In genomic region chr1:200373811-200374231, GRCh38 we compare ENCODE assay signal across 14 cellular contexts. TPM values are rescaled to one million over a fixed set of nuclear protein-coding genes. Genes with fewer than 3 reads are reported as not detected.
DNase-seq lines count a peak whose midpoint lies in the region; ATAC-seq and TF ChIP-seq lines count a peak whose summit lies in the region.
"Had no signal": no experiment of that assay in that cellular context is flagged by ENCODE, and none has a peak within 500 bp of the region (broad histone marks: within the 10 kb centered on the region; RNA-seq: fewer than 3 reads in every experiment).

No MANE protein-coding gene starts in this region.

- peaks cover 16% of the 10 kb centered on the region for H3K4me1 Mint-ChIP-seq in nephron

- ATAC-seq in HG03097 (IDR thresholded peaks at IDR 0.05; ENCODE audit: low FRiP score, unreplicated experiment) (no peak), SK-N-SH treated with all-trans-retinoic acid at 6 μM for 48 hours (no peak)
- ATAC-seq: activated T-cell treated with anti-CD3 and anti-CD28 coated beads, Interleukin-2, amount 50 U/mL, for 72 hours; upper lobe of right lung had no signal

- no peaks in the 10 kb centered on the region for H3K36me3 Mint-ChIP-seq in nephron (ENCODE audit: low read depth)

- peak overlapping the region; percentile 3 to 19 (median 9) for H3K27ac Mint-ChIP-seq in nephron
- H3K27ac Mint-ChIP-seq: activated T-cell treated with anti-CD3 and anti-CD28 coated beads, Interleukin-2, amount 50 U/mL, for 72 hours had no signal

- intact Hi-C loops in prostate gland (cut with DNase I): no loop called here

- TF ChIP-seq CTCF in epithelial cell of esophagus (IDR thresholded peaks at IDR 0.05; ENCODE audit: insufficient read depth, low read depth, low read length, missing control alignments) (no peak), nephron (IDR thresholded peaks at IDR 0.05; ENCODE audit: unreplicated experiment in 3 of 3) (no peak), prostate gland (IDR thresholded peaks at IDR 0.05) (no peak)

- H3K9ac ChIP-seq in HUES6 (ENCODE audit: low read length): peak overlapping the region; percentile 77

- no peak overlapping the region for H3K4me3 Mint-ChIP-seq in nephron
- H3K4me3 Mint-ChIP-seq: activated T-cell treated with anti-CD3 and anti-CD28 coated beads, Interleukin-2, amount 50 U/mL, for 72 hours had no signal

- peaks cover 69% of the 10 kb centered on the region for H3K4me1 ChIP-seq in HUES6 (ENCODE audit: control insufficient read depth, insufficient read depth, low read length)
- H3K4me1 ChIP-seq in prostate gland (replicated peaks): no peaks in the 10 kb centered on the region

- no peaks in the 10 kb centered on the region for H3K27me3 ChIP-seq in HUES6 (ENCODE audit: control insufficient read depth, insufficient read depth, low read length)
- H3K27me3 ChIP-seq in prostate gland (replicated peaks; ENCODE audit: insufficient read depth): no peaks in the 10 kb centered on the region
- H3K27me3 ChIP-seq: upper lobe of right lung had no signal

- TF ChIP-seq POLR2A in prostate gland (IDR thresholded peaks at IDR 0.05): no peak

- peaks cover 12% of the 10 kb centered on the region for H3K27me3 Mint-ChIP-seq in nephron (ENCODE audit: low read depth)

- H3K9me3 ChIP-seq in HUES6 (ENCODE audit: control insufficient read depth, insufficient read depth, low read depth, low read length) (no peaks in the 10 kb centered on the region), prostate gland (no peaks in the 10 kb centered on the region)
- H3K9me3 ChIP-seq: upper lobe of right lung had no signal

- H3K27ac ChIP-seq in HUES6 (ENCODE audit: low read depth, low read length): peak overlapping the region; percentile 91
- H3K27ac ChIP-seq in prostate gland: no peak overlapping the region
- H3K27ac ChIP-seq: upper lobe of right lung had no signal

- H3K4me3 ChIP-seq in HUES6 (ENCODE audit: low read depth, low read length) (peak overlapping the region; percentile 65), epithelial cell of esophagus (ENCODE audit: low read length) (no peak overlapping the region), prostate gland (no peak overlapping the region)
- H3K4me3 ChIP-seq: skin epidermis, upper lobe of right lung had no signal

- WGBS in prostate gland: 38% methylated on average over 5 of the region's 5 CpGs

- H3K9me3 Mint-ChIP-seq in nephron: no peaks in the 10 kb centered on the region

- peak; percentile 88 for DNase-seq in COLO829 (ENCODE audit: low spot score)
- peak; percentile 35 for DNase-seq in epithelial cell of esophagus (ENCODE audit: low read depth)
- DNase-seq in prostate gland (ENCODE audit: low spot score): no peak
- DNase-seq in ecto neural progenitor cell (ENCODE audit: low spot score): no peak
- DNase-seq: activated T-cell treated with anti-CD3 and anti-CD28 coated beads, Interleukin-2, amount 50 U/mL, for 72 hours; DMS153; KG1; NCI-H1930; upper lobe of right lung had no signal

- H3K36me3 ChIP-seq in HUES6 (ENCODE audit: control insufficient read depth, insufficient read depth, low read length) (peaks cover 5% of the 10 kb centered on the region; the same call in 1 of the 2 replicates), prostate gland (no peaks in the 10 kb centered on the region)
- H3K36me3 ChIP-seq: upper lobe of right lung had no signal

TF ChIP-seq in SK-N-SH treated with all-trans-retinoic acid at 6 μM for 48 hours, 23 proteins besides CTCF, POLR2A, EP300 and RAD21:
- TF ChIP-seq ARNTL (CRISPR knock-in tag; IDR thresholded peaks at IDR 0.05; ENCODE audit: borderline replicate concordance, low read depth) (no peak), TCF4 (CRISPR knock-in tag; IDR thresholded peaks at IDR 0.05; ENCODE audit: borderline replicate concordance) (no peak), ZFP3 (CRISPR knock-in tag; IDR thresholded peaks at IDR 0.05) (no peak), CSDC2 (CRISPR knock-in tag; IDR thresholded peaks at IDR 0.05) (no peak), POU6F1 (CRISPR knock-in tag; IDR thresholded peaks at IDR 0.05; ENCODE audit: borderline replicate concordance, low read depth) (no peak), RARB (CRISPR knock-in tag; IDR thresholded peaks at IDR 0.05) (no peak), ZC3H10 (CRISPR knock-in tag; IDR thresholded peaks at IDR 0.05) (no peak), CREB5 (CRISPR knock-in tag; IDR thresholded peaks at IDR 0.05; ENCODE audit: low read depth) (no peak), SNAI2 (CRISPR knock-in tag; IDR thresholded peaks at IDR 0.05) (no peak), ZFP30 (CRISPR knock-in tag; IDR thresholded peaks at IDR 0.05) (no peak), ZNF565 (CRISPR knock-in tag; conservative IDR thresholded peaks at IDR 0.05; ENCODE audit: low read depth) (no peak), PPARA (CRISPR knock-in tag; IDR thresholded peaks at IDR 0.05; ENCODE audit: borderline replicate concordance) (no peak), GLIS3 (CRISPR knock-in tag; IDR thresholded peaks at IDR 0.05) (no peak), TOX (CRISPR knock-in tag; IDR thresholded peaks at IDR 0.05; ENCODE audit: borderline replicate concordance) (no peak), ZNF8 (CRISPR knock-in tag; IDR thresholded peaks at IDR 0.05) (no peak), ISL1 (CRISPR knock-in tag; IDR thresholded peaks at IDR 0.05) (no peak), ZNF70 (CRISPR knock-in tag; IDR thresholded peaks at IDR 0.05) (no peak), CSRNP3 (CRISPR knock-in tag; IDR thresholded peaks at IDR 0.05) (no peak), BACH2 (CRISPR knock-in tag; IDR thresholded peaks at IDR 0.05; ENCODE audit: borderline replicate concordance) (no peak)

RNA-seq across cellular contexts. Expression of gene ZNF281, which starts 36.0 kb away (rescaled TPM):
- 10 to 100 TPM in 1 of 2 donors, 1 to 10 TPM in 1; 7.5 to 12.6 TPM for total RNA-seq in prostate gland

Comparison
In these comparisons a context has a peak if more than half of its experiments do, and no peak if none do; other contexts are left out.
1. DNase-seq: peak in COLO829 (single experiment) and epithelial cell of esophagus (single experiment); none in prostate gland (single experiment) and ecto neural progenitor cell (single experiment).